15 cellular contexts compared by ENCODE assay signal in the genomic region with DNA sequence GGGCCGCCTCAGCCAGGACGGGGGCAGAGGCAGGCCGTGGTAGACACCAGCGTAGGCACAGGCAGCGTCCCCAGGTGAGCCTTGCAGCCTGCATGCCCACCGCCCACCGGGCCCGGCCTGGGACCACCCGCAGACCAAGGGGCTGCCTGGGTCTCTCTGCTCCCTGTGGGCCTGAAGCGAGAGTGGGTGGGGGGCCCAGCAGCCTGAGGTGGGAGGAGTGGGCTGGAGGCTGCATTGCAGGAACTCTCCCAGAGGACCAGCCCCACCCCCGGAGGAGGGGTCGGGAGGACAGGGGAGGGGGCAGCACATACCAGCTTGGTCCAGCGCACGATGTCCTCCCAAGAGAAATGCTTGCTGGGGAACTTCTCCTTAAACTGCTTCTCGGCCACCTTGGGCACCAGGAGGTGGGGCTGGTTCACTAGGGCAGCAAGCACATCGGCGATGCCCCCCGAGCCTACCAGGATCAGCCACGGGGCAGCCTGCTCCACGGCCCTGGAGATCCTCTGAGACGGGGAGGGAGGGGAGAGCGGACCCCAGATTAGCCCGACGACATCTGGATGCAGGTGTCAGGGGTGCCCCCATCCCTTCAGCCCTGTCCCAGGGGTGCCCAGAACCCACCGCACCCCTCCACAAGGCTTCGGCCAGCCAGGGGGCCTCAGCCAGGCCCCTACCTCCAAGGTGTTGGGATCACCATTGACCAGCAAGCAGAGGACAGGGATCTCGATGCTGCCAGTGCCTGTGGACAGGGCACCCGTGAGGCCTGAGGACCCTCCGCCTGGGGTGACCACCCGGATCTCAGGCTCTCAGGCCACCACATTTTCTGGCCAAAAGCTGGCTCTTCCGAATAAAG. TPM values are rescaled to one million over a fixed set of nuclear protein-coding genes. Genes with fewer than 3 reads are reported as not detected.
A peak's percentile ranks its signal among the peaks of the same experiment; 100 is the strongest.
DNase-seq lines count a peak whose midpoint lies in the region; ATAC-seq and TF ChIP-seq lines count a peak whose summit lies in the region.
"Had no signal": no experiment of that assay in that cellular context is flagged by ENCODE, and none has a peak within 500 bp of the region (broad histone marks: within the 10 kb centered on the region; RNA-seq: fewer than 3 reads in every experiment).

No MANE protein-coding gene starts in this region.

- peak overlapping the region; percentile 71 for H2AFZ ChIP-seq in IMR-90 (replicated peaks; ENCODE audit: low read length, poor library complexity)

- H4K20me1 ChIP-seq in IMR-90 (ENCODE audit: insufficient read depth, low read length) = no peaks in the 10 kb centered on the region

- no peak overlapping the region for H2AK5ac ChIP-seq in IMR-90 (ENCODE audit: low read depth, low read length)

- H3K9me1 ChIP-seq in IMR-90 (ENCODE audit: insufficient read depth, low read length) = no peaks in the 10 kb centered on the region

- no peak for TF ChIP-seq POLR2A in IMR-90 (IDR thresholded peaks at IDR 0.05; ENCODE audit: low read depth, low read length)

- H3K4me2 ChIP-seq in IMR-90 (ENCODE audit: low read depth, low read length) = no peak overlapping the region
- H3K4me2 ChIP-seq: A549 had no signal

- H2BK120ac ChIP-seq in IMR-90 (ENCODE audit: low read depth, low read length) = no peak overlapping the region

- no peak overlapping the region for H2AK9ac ChIP-seq in IMR-90 (replicated peaks; ENCODE audit: low read depth, low read length, poor library complexity)

- no TSS peak for BruUV-seq in IMR-90 (replicated peaks; lab: Mats Ljungman, UMichigan)

- CTCF ChIA-PET in IMR-90 (lab: Yijun Ruan, JAX) = interaction anchor here (1.0 to 3.3 kb wide), 2 partner anchors 112 to 113 kb away, joined by 3 to 73 read pairs; no protein-coding TSS in a partner anchor

- TF ChIP-seq RAD21 in IMR-90 (IDR thresholded peaks at IDR 0.05; ENCODE audit: low read length) = no peak

- 78% methylated on average over 16 of the region's 31 CpGs; no CpG with 5 or more reads in 1 of the 2 experiments for whole genome bisulfite sequencing in IMR-90 (ENCODE audit: extremely low coverage in 2 of 2, insufficient read length in 1 of 2), 2 experiments

- no peak overlapping the region for H3K9ac ChIP-seq in IMR-90 (ENCODE audit: low read depth, low read length)

- H3K14ac ChIP-seq in IMR-90 (replicated peaks; ENCODE audit: low read depth, low read length) = no peak overlapping the region

- no peak overlapping the region for H3K27ac ChIP-seq in IMR-90 (ENCODE audit: insufficient read depth, low read length)
- H3K27ac ChIP-seq: A549 had no signal

- DNase-seq in left ventricle myocardium superior (peak; percentile 28), cardiac septum (ENCODE audit: low spot score) (no peak), IMR-90 (no peak), left kidney (ENCODE audit: low read depth, low spot score) (peak; percentile 57), COLO829 (ENCODE audit: low spot score) (no peak)
- DNase-seq in activated effector memory CD4-positive, alpha-beta T cell treated with Interleukin-2 at 50 U/mL for 16 hours = no peak
- DNase-seq: BE2C, GF-D8, HCEC 1CT had no signal

- in situ Hi-C loops in IMR-90 (cut with MboI; ENCODE audit: low sequenced_read_pairs) = loop anchor here (5.0 kb wide), 2 partner anchors 106 to 216 kb away; no protein-coding TSS in a partner anchor

- no peaks in the 10 kb centered on the region; the same call in 1 of the 2 replicates for H3K27me3 ChIP-seq in IMR-90 (ENCODE audit: control insufficient read depth, insufficient read depth, low read length)
- H3K27me3 ChIP-seq: BE2C had no signal

- dilution Hi-C loops in IMR-90 (cut with HindIII; ENCODE audit: low sequenced_read_pairs, unreplicated experiment) = no loop called here

- no peak overlapping the region for H3K4me3 ChIP-seq in IMR-90 (ENCODE audit: insufficient read depth, low read depth, low read length)
- H3K4me3 ChIP-seq: A549 had no signal

- no peak for TF ChIP-seq CTCF in IMR-90 (conservative IDR thresholded peaks at IDR 0.05; ENCODE audit: low read depth, low read length)

- no peak overlapping the region for H2BK15ac ChIP-seq in IMR-90 (ENCODE audit: low read depth, low read length)

- H3K9me3 ChIP-seq in IMR-90 (ENCODE audit: control insufficient read depth, insufficient read depth, low read length) = no peaks in the 10 kb centered on the region
- H3K9me3 ChIP-seq: A549, BE2C had no signal

- H4K5ac ChIP-seq in IMR-90 (ENCODE audit: low read depth, low read length) = no peak overlapping the region

- no peaks in the 10 kb centered on the region for H3K4me1 ChIP-seq in IMR-90 (ENCODE audit: control insufficient read depth, insufficient read depth, low read length)
- H3K4me1 ChIP-seq: A549, BE2C had no signal

- no peak overlapping the region for H2BK20ac ChIP-seq in IMR-90 (ENCODE audit: low read depth, low read length)

- H3K18ac ChIP-seq in IMR-90 (ENCODE audit: low read depth, low read length) = no peak overlapping the region

- H3K79me1 ChIP-seq in IMR-90 (ENCODE audit: low read depth in 1 of 2, low read length in 2 of 2) = no peaks in the 10 kb centered on the region

- H2BK5ac ChIP-seq in IMR-90 (ENCODE audit: low read depth, low read length, poor library complexity, severe bottlenecking) = no peak overlapping the region

- POLR2A ChIA-PET in IMR-90 (lab: Charles Lee; ENCODE audit: unreplicated experiment) = interaction anchor here (0.5 kb wide), 1 partner anchor 40 kb away, joined by 3 read pairs; no protein-coding TSS in a partner anchor

- H3K36me3 ChIP-seq in IMR-90 (ENCODE audit: control insufficient read depth, insufficient read depth, low read length) = no peaks in the 10 kb centered on the region
- H3K36me3 ChIP-seq: BE2C had no signal

- H3K23ac ChIP-seq in IMR-90 (ENCODE audit: low read depth, low read length) = no peak overlapping the region

- no peak overlapping the region for H4K8ac ChIP-seq in IMR-90 (ENCODE audit: low read depth in 2 of 2, low read length in 2 of 2)

- H3K4ac ChIP-seq in IMR-90 (ENCODE audit: low read depth, low read length) = no peak overlapping the region

- intact Hi-C loops in left ventricle myocardium superior (cut with micrococcal nuclease) (loop anchor here (10.0 kb wide), 1 partner anchor 223 kb away; no protein-coding TSS in a partner anchor), cardiac septum (cut with DNase I) (no loop called here), IMR-90 (cut with micrococcal nuclease) (no loop called here)

- no peak overlapping the region for H3K56ac ChIP-seq in IMR-90 (ENCODE audit: extremely low read depth, insufficient read depth, low read length)

- no peak for ATAC-seq in left ventricle myocardium superior
- ATAC-seq in IMR-90 (ENCODE audit: low read depth) = no peak
- no peak for ATAC-seq in HG03457 (IDR thresholded peaks at IDR 0.05; ENCODE audit: unreplicated experiment)
- ATAC-seq: A549 had no signal

- H4K91ac ChIP-seq in IMR-90 (ENCODE audit: insufficient read depth, low read depth, low read length) = no peak overlapping the region

TF ChIP-seq in IMR-90, 13 proteins besides CTCF, POLR2A, EP300 and RAD21 (continues in another document):
- TF ChIP-seq RCOR1 (IDR thresholded peaks at IDR 0.05; ENCODE audit: insufficient replicate concordance, low read length) (no peak), MXI1 (IDR thresholded peaks at IDR 0.05; ENCODE audit: borderline replicate concordance, low read depth, low read length) (no peak), CEBPB (IDR thresholded peaks at IDR 0.05; ENCODE audit: low read depth, low read length) (no peak), CHD1 (IDR thresholded peaks at IDR 0.05; ENCODE audit: low read depth, low read length) (no peak), MAFK (IDR thresholded peaks at IDR 0.05; ENCODE audit: low read depth, low read length) (no peak), SMC3 (IDR thresholded peaks at IDR 0.05; ENCODE audit: low read depth, low read length) (no peak), MAZ (IDR thresholded peaks at IDR 0.05; ENCODE audit: borderline replicate concordance, low read depth, low read length) (no peak)
- TF ChIP-seq, protein P1, sequence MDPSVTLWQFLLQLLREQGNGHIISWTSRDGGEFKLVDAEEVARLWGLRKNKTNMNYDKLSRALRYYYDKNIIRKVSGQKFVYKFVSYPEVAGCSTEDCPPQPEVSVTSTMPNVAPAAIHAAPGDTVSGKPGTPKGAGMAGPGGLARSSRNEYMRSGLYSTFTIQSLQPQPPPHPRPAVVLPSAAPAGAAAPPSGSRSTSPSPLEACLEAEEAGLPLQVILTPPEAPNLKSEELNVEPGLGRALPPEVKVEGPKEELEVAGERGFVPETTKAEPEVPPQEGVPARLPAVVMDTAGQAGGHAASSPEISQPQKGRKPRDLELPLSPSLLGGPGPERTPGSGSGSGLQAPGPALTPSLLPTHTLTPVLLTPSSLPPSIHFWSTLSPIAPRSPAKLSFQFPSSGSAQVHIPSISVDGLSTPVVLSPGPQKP (IDR thresholded peaks at IDR 0.05; ENCODE audit: borderline replicate concordance, low read depth, low read length) = no peak

RNA-seq across cellular contexts. Expression of a gene that starts 17.5 kb away (rescaled TPM):
- total RNA-seq in left ventricle myocardium superior = 34.8 TPM
- total RNA-seq in cardiac septum = 36.2 TPM
- total RNA-seq in IMR-90 (2012; rRNA removed) = 40.0 and 45.3 TPM in 2 replicates
- 34.9 and 43.2 TPM in 2 replicates for polyA plus RNA-seq in IMR-90 (2012; rRNA removed)
- polyA plus RNA-seq in IMR-90 (2012; cell fraction: cytosol; rRNA removed) = 31.3 and 46.1 TPM in 2 replicates
- polyA plus RNA-seq in IMR-90 (2012; cell fraction: nucleus; rRNA removed; ENCODE audit: low replicate concordance) = 40.8 and 137 TPM in 2 replicates

RNA-seq across cellular contexts. Expression of a gene that starts 26.2 kb away (rescaled TPM):
- total RNA-seq in left ventricle myocardium superior = not detected
- not detected for total RNA-seq in cardiac septum
- total RNA-seq in IMR-90 (2012; rRNA removed) = not detected in 2 replicates
- polyA plus RNA-seq in IMR-90 (2012; rRNA removed) = not detected in 2 replicates
- not detected in 2 replicates for polyA plus RNA-seq in IMR-90 (2012; cell fraction: cytosol; rRNA removed)
- polyA plus RNA-seq in IMR-90 (2012; cell fraction: nucleus; rRNA removed; ENCODE audit: low replicate concordance) = 0.02 TPM in 1 of 2 replicates, not detected in the other
- total RNA-seq: CD8-positive, alpha-beta memory T cell; H4 had no signal
- polyA plus RNA-seq: A549; AG04450; CD8-positive, alpha-beta memory T cell; IgD-negative memory B cell had no signal

RNA-seq across cellular contexts. Expression of a gene that starts 26.7 kb away (rescaled TPM):
- total RNA-seq in left ventricle myocardium superior = 49.7 TPM
- 43.0 TPM for total RNA-seq in cardiac septum
- total RNA-seq in IMR-90 (2012; rRNA removed) = not detected in 2 replicates
- 0.07 TPM in 1 of 2 replicates, not detected in the other for polyA plus RNA-seq in IMR-90 (2012; rRNA removed)
- polyA plus RNA-seq in IMR-90 (2012; cell fraction: cytosol; rRNA removed) = 0.02 TPM in 1 of 2 replicates, not detected in the other
- 0.14 and 0.17 TPM in 2 replicates for polyA plus RNA-seq in IMR-90 (2012; cell fraction: nucleus; rRNA removed; ENCODE audit: low replicate concordance)
- polyA plus RNA-seq: AG04450 had no signal

RNA-seq across cellular contexts. Expression of a gene that starts 41.0 kb away (rescaled TPM):
- 653 TPM for total RNA-seq in left ventricle myocardium superior
- total RNA-seq in cardiac septum = 663 TPM
- total RNA-seq in IMR-90 (2012; rRNA removed) = 119 and 159 TPM in 2 replicates
- polyA plus RNA-seq in IMR-90 (2012; rRNA removed) = 566 and 689 TPM in 2 replicates
- polyA plus RNA-seq in IMR-90 (2012; cell fraction: cytosol; rRNA removed) = 940 and 1,395 TPM in 2 replicates
- polyA plus RNA-seq in IMR-90 (2012; cell fraction: nucleus; rRNA removed; ENCODE audit: low replicate concordance) = 328 and 597 TPM in 2 replicates

Comparison
In these comparisons a context has a peak if more than half of its experiments do, and no peak if none do; other contexts are left out.
1. DNase-seq: peak in left ventricle myocardium superior (single experiment) and left kidney (single experiment); none in cardiac septum (single experiment), IMR-90 (single experiment), activated effector memory CD4-positive, alpha-beta T cell treated with Interleukin-2 at 50 U/mL for 16 hours (single experiment) and COLO829 (single experiment).
2. RNA of a gene that starts 26.7 kb away (total RNA-seq): 49.7 TPM in left ventricle myocardium superior (single experiment) and 43.0 TPM in cardiac septum (single experiment); not detected in IMR-90; every median in the first group is over 10 times any median in the second.